In genomic region chr12:108822458-108823205, GRCh38 we compare ENCODE assay signal across 11 cellular contexts. TPM values are rescaled to one million over a fixed set of nuclear protein-coding genes. Genes with fewer than 3 reads are reported as not detected.
DNase-seq lines count a peak whose midpoint lies in the region; ATAC-seq and TF ChIP-seq lines count a peak whose summit lies in the region.
"Had no signal": no experiment of that assay in that cellular context is flagged by ENCODE, and none has a peak within 500 bp of the region (broad histone marks: within the 10 kb centered on the region; RNA-seq: fewer than 3 reads in every experiment).

No MANE protein-coding gene starts in this region.

- DNase-seq in GM23338 (ENCODE audit: low spot score), result no peak
- peak; percentile 66 for DNase-seq in NOMO-1 treated with DMSO at 0.1 percent for 48 hours (lab: John Stamatoyannopoulos, UW; ENCODE audit: unreplicated experiment)
- no peak for DNase-seq in epithelial cell of prostate (ENCODE audit: low read depth, low spot score)
- DNase-seq in posterior vena cava (ENCODE audit: low spot score), result peak; percentile 4
- DNase-seq in SHP77 treated with DMSO at 0.1 percent for 48 hours (lab: John Stamatoyannopoulos, UW), result no peak
- no peak for DNase-seq in NCI-H187 (lab: John Stamatoyannopoulos, UW)
- no peak for DNase-seq in ACHN
- no peak for DNase-seq in GM20000 (ENCODE audit: low spot score)
- DNase-seq: RPMI8226 had no signal

- no peak overlapping the region for H3K4me2 ChIP-seq in GM23338
- H3K4me2 ChIP-seq: KMS-11 had no signal

- no peak overlapping the region for H2AFZ ChIP-seq in GM23338

- H3F3A ChIP-seq in GM23338 (replicated peaks; ENCODE audit: low read depth), result no peaks in the 10 kb centered on the region

- H3K4me3 Mint-ChIP-seq in GM23338, result no peak overlapping the region

- H3K27me3 Mint-ChIP-seq in GM23338 (ENCODE audit: insufficient read depth, low read depth, poor library complexity), result no peaks in the 10 kb centered on the region

- no peaks in the 10 kb centered on the region for H3K9me2 ChIP-seq in GM23338 (ENCODE audit: insufficient read depth)

- H3K27ac ChIP-seq in GM23338 (ENCODE audit: low read depth) (0 out of 2 replicates have a peak overlapping the region, but pooled peaks have one; percentile 52), epithelial cell of prostate (peak overlapping the region; percentile 97)
- H3K27ac ChIP-seq: KMS-11 had no signal

- intact Hi-C loops in posterior vena cava (cut with DNase I), result no loop called here

- peaks cover 27% of the 10 kb centered on the region for H3K4me1 Mint-ChIP-seq in GM23338

- no peaks in the 10 kb centered on the region for H3K27me3 ChIP-seq in GM23338 (ENCODE audit: insufficient read depth)

- H3K9me3 Mint-ChIP-seq in GM23338, result no peaks in the 10 kb centered on the region

- peaks cover 24% of the 10 kb centered on the region; the same call in 1 of the 2 replicates for H3K4me1 ChIP-seq in GM23338 (ENCODE audit: insufficient read depth)

- H3K27ac Mint-ChIP-seq in GM23338, result no peak overlapping the region

- no peaks in the 10 kb centered on the region; the same call in 1 of the 2 replicates for H3K36me3 ChIP-seq in GM23338 (ENCODE audit: insufficient read depth)

- no peak overlapping the region for H3K4me3 ChIP-seq in GM23338

- TF ChIP-seq CTCF in GM23338 (conservative IDR thresholded peaks at IDR 0.05; ENCODE audit: low read depth in 2 of 2), result no peak
- TF ChIP-seq CTCF in GM20000 (IDR thresholded peaks at IDR 0.05; ENCODE audit: extremely low read depth, missing control alignments), result no peak

- ATAC-seq in GM23338, result no peak

- in situ Hi-C loops in ACHN (cut with HindIII; ENCODE audit: low pct_ligation_motif_present, low pct_unique_long_range_greater_than_20kb, low sequenced_read_pairs), result loop anchor here (25.0 kb wide), 1 partner anchor 160 kb away; no protein-coding TSS in a partner anchor

- H3K79me2 ChIP-seq in GM23338 (replicated peaks; ENCODE audit: insufficient read depth), result peaks cover 20% of the 10 kb centered on the region

- H3K36me3 Mint-ChIP-seq in GM23338 (ENCODE audit: low read depth), result peaks cover 2% of the 10 kb centered on the region; the same call in 1 of the 3 replicates

- peaks cover 3% of the 10 kb centered on the region; the same call in 1 of the 2 replicates for H4K20me1 ChIP-seq in GM23338 (replicated peaks; ENCODE audit: insufficient read depth)

TF ChIP-seq in GM23338, 12 proteins besides CTCF, POLR2A, EP300 and RAD21 (continues in another document):
- TF ChIP-seq CREB1 (CRISPR knock-in tag; IDR thresholded peaks at IDR 0.05; ENCODE audit: low read depth) (no peak), ZNF331 (CRISPR knock-in tag; IDR thresholded peaks at IDR 0.05; ENCODE audit: low read depth) (no peak), POLR2AphosphoS5 (IDR thresholded peaks at IDR 0.05; ENCODE audit: low read depth) (no peak), EZH2 (IDR thresholded peaks at IDR 0.05; ENCODE audit: low read depth, unreplicated experiment) (no peak), ZNF114 (CRISPR knock-in tag; IDR thresholded peaks at IDR 0.05) (no peak), ETS1 (IDR thresholded peaks at IDR 0.05) (no peak), NANOG (IDR thresholded peaks at IDR 0.05; ENCODE audit: borderline replicate concordance) (no peak), ZNF462 (CRISPR knock-in tag; IDR thresholded peaks at IDR 0.05) (no peak)

RNA-seq across cellular contexts. Expression of gene SSH1, which starts 34.8 kb away (rescaled TPM):
- 10.8 and 11.8 TPM in 2 replicates for total RNA-seq in GM23338 (2014; rRNA removed; shearing (Covaris generic))
- polyA plus RNA-seq in GM23338 (2016; fragmentation: Nextera tagmentation; extraction: Ambion mirVana), result 3.4 and 3.6 TPM in 2 replicates
- total RNA-seq in posterior vena cava, result 10 to 100 TPM; 34.7 to 43.9 TPM

RNA-seq across cellular contexts. Expression of gene DAO, which starts 57.3 kb away (rescaled TPM):
- not detected in 2 replicates for total RNA-seq in GM23338 (2014; rRNA removed; shearing (Covaris generic))
- not detected in 2 replicates for polyA plus RNA-seq in GM23338 (2016; fragmentation: Nextera tagmentation; extraction: Ambion mirVana)
- under 1 TPM in 1 of 2 donors, not detected in 1; 0.28 TPM for total RNA-seq in posterior vena cava
- total RNA-seq: kidney epithelial cell had no signal

Comparison
In these comparisons a context has a peak if more than half of its experiments do, and no peak if none do; other contexts are left out.
1. DNase-seq: peak in NOMO-1 treated with DMSO at 0.1 percent for 48 hours (single experiment) and posterior vena cava (single experiment); none in GM23338 (single experiment), epithelial cell of prostate (single experiment), SHP77 treated with DMSO at 0.1 percent for 48 hours (single experiment), NCI-H187 (0 of 2), ACHN (single experiment) and GM20000 (single experiment).